ENCODE assay signal across 21 cellular contexts in the genomic region with DNA sequence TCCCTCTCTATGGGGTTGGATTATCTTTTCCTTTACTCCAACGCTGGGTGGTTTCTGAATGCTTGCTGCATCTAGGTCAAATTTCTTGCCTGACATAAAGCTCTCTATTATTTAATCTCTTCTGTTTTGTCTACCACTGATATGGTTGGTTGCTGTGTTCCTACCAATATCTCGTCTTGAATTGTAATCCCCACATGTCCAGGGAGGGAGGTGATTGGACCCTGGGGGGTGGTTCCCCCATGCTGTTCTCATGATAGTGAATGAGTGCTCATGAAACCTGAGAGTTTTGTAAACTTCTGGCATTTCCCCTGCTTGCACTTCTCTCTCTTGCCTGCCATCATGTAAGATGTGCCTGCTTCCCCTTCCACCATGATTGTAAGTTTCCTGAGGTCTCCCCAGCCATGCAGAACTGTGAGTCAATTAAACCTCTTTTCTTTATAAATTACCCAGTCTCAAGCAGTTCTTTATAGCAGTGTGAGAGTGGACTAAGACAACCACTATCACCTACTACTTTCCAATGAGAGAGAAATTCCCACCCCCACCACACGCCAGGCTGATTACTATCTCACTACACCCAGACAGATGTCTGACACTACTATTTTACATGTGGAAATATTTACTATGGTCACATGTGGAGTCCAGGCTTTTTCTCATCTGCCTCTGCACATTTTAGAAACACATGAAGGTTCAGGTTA.
"Had no signal": no experiment of that assay in that cellular context is flagged by ENCODE, and none has a peak within 500 bp of the region (broad histone marks: within the 10 kb centered on the region; RNA-seq: fewer than 3 reads in every experiment).

No MANE protein-coding gene starts in this region.

- H3K36me3 ChIP-seq: heart right ventricle, right lobe of liver, tibial nerve had no signal

- H3K4me1 Mint-ChIP-seq: stimulated activated memory B cell treated with anti-CD40 and anti-IgM and Interleukin-4, amounts not matched to agents 10 μg/mL and 1 μg/mL and 100 μg/mL, for 72 hours; stimulated activated naive CD8-positive, alpha-beta T cell treated with anti-CD3 and anti-CD28 coated beads, Interleukin-15, amount 100 ng/mL, for 72 hours had no signal

- H3K4me1 ChIP-seq: psoas muscle, right lobe of liver, testis, tibial nerve had no signal

- H3K4me3 ChIP-seq: dorsolateral prefrontal cortex, heart right ventricle, psoas muscle, right lobe of liver, testis, tibial nerve had no signal

- H3K27ac ChIP-seq: dorsolateral prefrontal cortex, heart right ventricle, psoas muscle, right lobe of liver, testis, tibial nerve had no signal

- FAIRE-seq: endometrium, frontal cortex, islet of Langerhans had no signal

- H3K9me3 ChIP-seq: heart right ventricle, psoas muscle, right lobe of liver, testis, tibial nerve had no signal

- H3K27ac Mint-ChIP-seq: mesothelial cell of epicardium; stimulated activated memory B cell treated with anti-CD40 and anti-IgM and Interleukin-4, amounts not matched to agents 10 μg/mL and 1 μg/mL and 100 μg/mL, for 72 hours; stimulated activated naive CD8-positive, alpha-beta T cell treated with anti-CD3 and anti-CD28 coated beads, Interleukin-15, amount 100 ng/mL, for 72 hours had no signal

- H3K27me3 ChIP-seq: dorsolateral prefrontal cortex, right lobe of liver, testis, tibial nerve had no signal

- H3K9me3 Mint-ChIP-seq: nephron had no signal

- H3K4me3 Mint-ChIP-seq: mesothelial cell of epicardium; nephron; stimulated activated memory B cell treated with anti-CD40 and anti-IgM and Interleukin-4, amounts not matched to agents 10 μg/mL and 1 μg/mL and 100 μg/mL, for 72 hours; stimulated activated naive CD8-positive, alpha-beta T cell treated with anti-CD3 and anti-CD28 coated beads, Interleukin-15, amount 100 ng/mL, for 72 hours had no signal

- H3K27me3 Mint-ChIP-seq: stimulated activated memory B cell treated with anti-CD40 and anti-IgM and Interleukin-4, amounts not matched to agents 10 μg/mL and 1 μg/mL and 100 μg/mL, for 72 hours; stimulated activated naive CD8-positive, alpha-beta T cell treated with anti-CD3 and anti-CD28 coated beads, Interleukin-15, amount 100 ng/mL, for 72 hours had no signal

- ATAC-seq: esophagus mucosa; heart right ventricle; psoas muscle; right lobe of liver; stimulated activated memory B cell treated with anti-CD40 and anti-IgM and Interleukin-4, amounts not matched to agents 10 μg/mL and 1 μg/mL and 100 μg/mL, for 72 hours; stimulated activated naive CD8-positive, alpha-beta T cell treated with anti-CD3 and anti-CD28 coated beads, Interleukin-15, amount 100 ng/mL, for 72 hours had no signal

- DNase-seq: cortex of kidney; dorsolateral prefrontal cortex; effector CD8-positive, alpha-beta T cell; heart right ventricle; hypothalamus; kidney glomerular epithelial cell; psoas muscle; retina; right lobe of liver; stimulated activated CD4-positive, alpha-beta T cell treated with anti-CD3 and anti-CD28 coated beads, Interleukin-1b, Interleukin-23, amount 100 ng/mL, for 48 hours; stimulated activated CD4-positive, alpha-beta T cell treated with anti-CD3 and anti-CD28 coated beads, Interleukin-4, amount 100 ng/mL, for 24 hours; stimulated activated naive CD8-positive, alpha-beta T cell treated with anti-CD3 and anti-CD28 coated beads, Interleukin-15, amount 100 ng/mL, for 72 hours; testis had no signal

- H3K36me3 Mint-ChIP-seq: mesothelial cell of epicardium had no signal
